Comparison of ENCODE assay signal across 28 cellular contexts in genomic region chr6:121682666-121683065, GRCh38.
"Had no signal": no experiment of that assay in that cellular context is flagged by ENCODE, and none has a peak within 500 bp of the region (broad histone marks: within the 10 kb centered on the region; RNA-seq: fewer than 3 reads in every experiment).

No MANE protein-coding gene starts in this region.

- H3K36me3 ChIP-seq: ovary, right lobe of liver, sigmoid colon, stomach, tibial artery, transverse colon, upper lobe of right lung, uterus had no signal

- H3K4me1 Mint-ChIP-seq: naive thymus-derived CD8-positive, alpha-beta T cell; nephron progenitor cell; neural crest cell; stimulated activated effector memory CD8-positive, alpha-beta T cell treated with anti-CD3 and anti-CD28 coated beads, Interleukin-12 subunit alpha, Interleukin-12 subunit beta, amount 100 ng/mL, for 72 hours; stimulated activated naive B cell treated with anti-CD40 and anti-IgM and Interleukin-4, amounts not matched to agents 10 μg/mL and 1 μg/mL and 100 μg/mL, for 72 hours had no signal

- H3K36me3 Mint-ChIP-seq: stimulated activated effector memory CD8-positive, alpha-beta T cell treated with anti-CD3 and anti-CD28 coated beads, Interleukin-12 subunit alpha, Interleukin-12 subunit beta, amount 100 ng/mL, for 72 hours; stimulated activated naive B cell treated with anti-CD40 and anti-IgM and Interleukin-4, amounts not matched to agents 10 μg/mL and 1 μg/mL and 100 μg/mL, for 72 hours; type B pancreatic cell had no signal

- H3K27me3 ChIP-seq: ovary, right lobe of liver, sigmoid colon, stomach, tibial artery, transverse colon, upper lobe of right lung, uterus had no signal

- H3K4me1 ChIP-seq: parathyroid adenoma, psoas muscle, right lobe of liver, sigmoid colon, stomach, tibial artery, transverse colon, upper lobe of right lung, uterus had no signal

- H3K9me3 ChIP-seq: ovary, psoas muscle, right lobe of liver, sigmoid colon, stomach, tibial artery, transverse colon, upper lobe of right lung, uterus had no signal

- H3K4me3 Mint-ChIP-seq: naive thymus-derived CD8-positive, alpha-beta T cell; natural killer cell treated with Interleukin-12 subunit alpha and Interleukin-12 subunit beta and Interleukin-15 and Interleukin-18, amount 100 ng/mL, for 72 hours; nephron progenitor cell; neural crest cell; stimulated activated effector memory CD8-positive, alpha-beta T cell treated with anti-CD3 and anti-CD28 coated beads, Interleukin-12 subunit alpha, Interleukin-12 subunit beta, amount 100 ng/mL, for 72 hours; stimulated activated naive B cell treated with anti-CD40 and anti-IgM and Interleukin-4, amounts not matched to agents 10 μg/mL and 1 μg/mL and 100 μg/mL, for 72 hours; stimulated activated naive CD8-positive, alpha-beta T cell treated with anti-CD3 and anti-CD28 coated beads, Interleukin-15, Interleukin-2, amounts not matched to agents 100 ng/mL and 50 ng/mL, for 24 hours; type B pancreatic cell had no signal

- DNase-seq: naive thymus-derived CD8-positive, alpha-beta T cell; nephron progenitor cell; occipital lobe; ovary; posterior cingulate gyrus; psoas muscle; right cardiac atrium; right lobe of liver; sigmoid colon; small intestine; stimulated activated CD4-positive, alpha-beta T cell treated with anti-CD3 and anti-CD28 coated beads, Interleukin-15, amount 100 ng/mL, for 24 hours; stimulated activated CD4-positive, alpha-beta T cell treated with anti-CD3 and anti-CD28 coated beads, Interleukin-2, amount 100 ng/mL, for 24 hours; stimulated activated CD4-positive, alpha-beta T cell treated with anti-CD3 and anti-CD28 coated beads, Interleukin-2, amount 100 ng/mL, for 48 hours; stimulated activated CD4-positive, alpha-beta T cell treated with anti-CD3 and anti-CD28 coated beads, Interleukin-4, amount 100 ng/mL, for 24 hours; stimulated activated naive B cell treated with anti-CD40 and anti-IgM and Interleukin-4, amounts not matched to agents 10 μg/mL and 1 μg/mL and 100 μg/mL, for 72 hours; stimulated activated naive CD4-positive, alpha-beta T cell treated with Interleukin-2 at 50 U/mL for 16 hours; stomach; tibial artery; transverse colon; upper lobe of right lung; uterus had no signal

- H3K27ac ChIP-seq: ovary, parathyroid adenoma, psoas muscle, right lobe of liver, sigmoid colon, stomach, tibial artery, transverse colon, upper lobe of right lung, uterus had no signal

- H3K27me3 Mint-ChIP-seq: naive thymus-derived CD8-positive, alpha-beta T cell; natural killer cell treated with Interleukin-12 subunit alpha and Interleukin-12 subunit beta and Interleukin-15 and Interleukin-18, amount 100 ng/mL, for 72 hours; progenitor cell of endocrine pancreas; stimulated activated naive B cell treated with anti-CD40 and anti-IgM and Interleukin-4, amounts not matched to agents 10 μg/mL and 1 μg/mL and 100 μg/mL, for 72 hours; stimulated activated naive CD8-positive, alpha-beta T cell treated with anti-CD3 and anti-CD28 coated beads, Interleukin-15, Interleukin-2, amounts not matched to agents 100 ng/mL and 50 ng/mL, for 24 hours; type B pancreatic cell had no signal

- H3K4me3 ChIP-seq: ovary, psoas muscle, right lobe of liver, sigmoid colon, stomach, tibial artery, transverse colon, upper lobe of right lung, uterus had no signal

- H3K27ac Mint-ChIP-seq: natural killer cell treated with Interleukin-12 subunit alpha and Interleukin-12 subunit beta and Interleukin-15 and Interleukin-18, amount 100 ng/mL, for 72 hours; nephron progenitor cell; progenitor cell of endocrine pancreas; stimulated activated effector memory CD8-positive, alpha-beta T cell treated with anti-CD3 and anti-CD28 coated beads, Interleukin-12 subunit alpha, Interleukin-12 subunit beta, amount 100 ng/mL, for 72 hours; stimulated activated naive B cell treated with anti-CD40 and anti-IgM and Interleukin-4, amounts not matched to agents 10 μg/mL and 1 μg/mL and 100 μg/mL, for 72 hours; stimulated activated naive CD8-positive, alpha-beta T cell treated with anti-CD3 and anti-CD28 coated beads, Interleukin-15, Interleukin-2, amounts not matched to agents 100 ng/mL and 50 ng/mL, for 24 hours; type B pancreatic cell had no signal
